ENCODE assay signal across 22 cellular contexts in the genomic region with DNA sequence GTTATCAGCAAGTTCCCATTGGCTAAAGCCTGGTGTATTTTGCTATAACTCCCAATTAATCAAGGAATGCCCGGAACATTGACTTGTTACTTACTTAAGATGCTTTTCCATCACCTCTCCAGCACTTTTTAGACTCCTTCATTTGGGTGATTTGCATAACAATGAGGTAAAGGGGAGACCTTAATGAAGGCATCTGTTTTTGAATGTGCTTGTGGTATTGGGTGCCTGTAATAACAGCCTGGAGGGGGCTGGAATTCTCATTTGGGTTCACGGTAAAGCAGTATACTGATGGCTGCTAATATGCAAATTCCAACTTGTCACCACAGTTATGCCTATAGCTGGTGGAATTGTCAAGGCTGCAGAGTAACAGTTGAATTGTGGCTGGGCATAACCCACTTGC.
"Had no signal": no experiment of that assay in that cellular context is flagged by ENCODE, and none has a peak within 500 bp of the region (broad histone marks: within the 10 kb centered on the region; RNA-seq: fewer than 3 reads in every experiment).

No MANE protein-coding gene starts in this region.

- H3K9me3 ChIP-seq: lower lobe of right lung, testis, uterus had no signal

- H3K4me3 Mint-ChIP-seq: activated B cell treated with CpG ODN at 0.5 μM for 24 hours; activated CD4-positive, alpha-beta memory T cell treated with anti-CD3 and anti-CD28 coated beads, Interleukin-2, amount 10 ng/mL, durations not matched to agents 7 days and 5 days; activated naive CD4-positive, alpha-beta T cell treated with anti-CD3 and anti-CD28 coated beads, Interleukin-2, amount 10 ng/mL, durations not matched to agents 7 days and 5 days; activated T-cell treated with anti-CD3 and anti-CD28 coated beads, Interleukin-2, amount 50 U/mL, for 72 hours; natural killer cell had no signal

- H3K27me3 ChIP-seq: brain microvascular endothelial cell, heart left ventricle, testis, uterus had no signal

- ATAC-seq: activated T-cell treated with anti-CD3 and anti-CD28 coated beads, Interleukin-2, amount 50 U/mL, for 72 hours; lower lobe of right lung; natural killer cell had no signal

- H3K4me1 ChIP-seq: lower lobe of right lung, testis, uterus had no signal

- H3K4me3 ChIP-seq: heart left ventricle, lower lobe of right lung, testis, uterus had no signal

- H3K27me3 Mint-ChIP-seq: activated CD4-positive, alpha-beta memory T cell treated with anti-CD3 and anti-CD28 coated beads, Interleukin-2, amount 10 ng/mL, durations not matched to agents 7 days and 5 days; activated naive CD4-positive, alpha-beta T cell treated with anti-CD3 and anti-CD28 coated beads, Interleukin-2, amount 10 ng/mL, durations not matched to agents 7 days and 5 days had no signal

- H3K36me3 Mint-ChIP-seq: natural killer cell had no signal

- H3K9me3 Mint-ChIP-seq: activated B cell treated with CpG ODN at 0.5 μM for 24 hours, natural killer cell had no signal

- H3K27ac Mint-ChIP-seq: activated B cell treated with CpG ODN at 0.5 μM for 24 hours; activated CD4-positive, alpha-beta memory T cell treated with anti-CD3 and anti-CD28 coated beads, Interleukin-2, amount 10 ng/mL, durations not matched to agents 7 days and 5 days; activated T-cell treated with anti-CD3 and anti-CD28 coated beads, Interleukin-2, amount 50 U/mL, for 72 hours; progenitor cell of endocrine pancreas had no signal

- H3K27ac ChIP-seq: brain microvascular endothelial cell, lower lobe of right lung, testis, uterus had no signal

- H3K4me1 Mint-ChIP-seq: activated B cell treated with CpG ODN at 0.5 μM for 24 hours had no signal

- DNase-seq: activated B cell treated with CpG ODN at 0.5 μM for 24 hours; activated CD4-positive, alpha-beta memory T cell treated with anti-CD3 and anti-CD28 coated beads, Interleukin-2, amount 10 ng/mL, durations not matched to agents 7 days and 5 days; activated CD4-positive, alpha-beta T cell treated with anti-CD3 and anti-CD28 coated beads for 4 hours; activated effector memory CD4-positive, alpha-beta T cell treated with Interleukin-2 at 50 U/mL for 16 hours; activated naive CD4-positive, alpha-beta T cell treated with anti-CD3 and anti-CD28 coated beads, Interleukin-2, amount 10 ng/mL, durations not matched to agents 7 days and 5 days; activated T-cell treated with anti-CD3 and anti-CD28 coated beads, Interleukin-2, amount 50 U/mL, for 72 hours; amygdala; brain microvascular endothelial cell; cerebellar nuclear complex; cortex of kidney; heart left ventricle; kidney; lower lobe of right lung; natural killer cell; retina; stimulated activated CD4-positive, alpha-beta T cell treated with anti-CD3 and anti-CD28 coated beads, Interleukin-2, amount 100 ng/mL, for 48 hours; stimulated activated CD8-positive, alpha-beta memory T cell treated with anti-CD3 and anti-CD28 coated beads, Interleukin-4, amount 100 ng/mL, for 48 hours; T1000; testis; trophoblast cell; uterus had no signal

- H3K36me3 ChIP-seq: brain microvascular endothelial cell, heart left ventricle, lower lobe of right lung, uterus had no signal
